ENCODE assay signal across 15 cellular contexts in the genomic region with DNA sequence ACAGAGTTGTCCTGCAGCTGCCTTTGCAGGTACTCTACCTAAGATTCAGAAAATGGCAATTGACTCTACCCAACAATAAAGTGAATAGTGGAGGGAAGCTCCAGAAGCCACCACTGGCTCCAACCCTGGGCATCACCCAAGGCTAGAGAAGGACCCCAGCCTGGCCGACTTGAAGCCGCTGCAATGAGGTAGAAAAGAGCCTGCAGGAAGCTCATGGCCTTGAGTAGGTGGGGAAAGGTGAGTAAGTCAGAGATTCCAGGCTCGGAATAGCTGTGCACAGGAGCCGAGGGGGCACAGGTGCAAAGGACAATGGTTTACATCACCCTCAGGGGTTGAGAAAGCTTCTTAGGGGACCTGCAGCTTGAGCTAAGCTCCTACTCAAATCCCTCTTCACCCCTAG.
A peak's percentile ranks its signal among the peaks of the same experiment; 100 is the strongest.
DNase-seq lines count a peak whose midpoint lies in the region; ATAC-seq, FAIRE-seq and TF ChIP-seq lines count a peak whose summit lies in the region.
"Had no signal": no experiment of that assay in that cellular context is flagged by ENCODE, and none has a peak within 500 bp of the region (broad histone marks: within the 10 kb centered on the region; RNA-seq: fewer than 3 reads in every experiment).

No MANE protein-coding gene starts in this region.

- H3K9me3 Mint-ChIP-seq in activated CD8-positive, alpha-beta memory T cell treated with anti-CD3 and anti-CD28 coated beads, Interleukin-2, amount 10 ng/mL, durations not matched to agents 7 days and 5 days (ENCODE audit: low read depth), result no peaks in the 10 kb centered on the region
- H3K9me3 Mint-ChIP-seq in stimulated activated naive B cell treated with anti-CD40 and anti-IgM and Interleukin-4, amounts not matched to agents 10 μg/mL and 1 μg/mL and 100 μg/mL, for 72 hours, result no peaks in the 10 kb centered on the region

- H3K9me3 ChIP-seq in T-helper 17 cell (ENCODE audit: control insufficient read depth, low read length, poor library complexity, severe bottlenecking), result no peaks in the 10 kb centered on the region
- H3K9me3 ChIP-seq in H1 (ENCODE audit: insufficient read depth in 2 of 2, low read depth in 1 of 2, low read length in 1 of 2), result no peaks in the 10 kb centered on the region
- H3K9me3 ChIP-seq: A549 had no signal

- 68% methylated on average over 4 of the region's 4 CpGs; no CpG with 5 or more reads in 1 of the 2 experiments for WGBS in H1 (ENCODE audit: extremely low coverage in 1 of 2, insufficient coverage in 1 of 2, insufficient read length in 1 of 2, insufficient replicate concordance in 2 of 2, low coverage in 1 of 2, low lambda C conversion rate in 2 of 2, missing lambda C conversion rate in 1 of 2), 2 experiments

- peaks cover 53% of the 10 kb centered on the region for H3K4me1 Mint-ChIP-seq in activated CD8-positive, alpha-beta memory T cell treated with anti-CD3 and anti-CD28 coated beads, Interleukin-2, amount 10 ng/mL, durations not matched to agents 7 days and 5 days
- H3K4me1 Mint-ChIP-seq in T-helper 17 cell, result peaks cover 32% of the 10 kb centered on the region
- H3K4me1 Mint-ChIP-seq in stimulated activated naive B cell treated with anti-CD40 and anti-IgM and Interleukin-4, amounts not matched to agents 10 μg/mL and 1 μg/mL and 100 μg/mL, for 72 hours, result peaks cover 7 to 8% of the 10 kb centered on the region in 2 donors

- CTCF ChIA-PET in activated CD8-positive, alpha-beta memory T cell treated with anti-CD3 and anti-CD28 coated beads, Interleukin-2, amount 10 ng/mL, durations not matched to agents 7 days and 5 days (lab: Charles Lee), result interaction anchor here (1.0 to 5.5 kb wide), 4 partner anchors 10 to 541 kb away, joined by 5 to 32 read pairs (median 8); no protein-coding TSS in a partner anchor
- CTCF ChIA-PET in H1 (lab: Charles Lee; ENCODE audit: partially characterized antibody), result interaction anchor here (0.5 to 2.3 kb wide), 7 partner anchors 9 to 104 kb away, joined by 3 to 8 read pairs (median 4); no protein-coding TSS in a partner anchor

- H2AFZ ChIP-seq in H1 (ENCODE audit: low read length), result no peak overlapping the region

- TF ChIP-seq EP300 in H1 (IDR thresholded peaks at IDR 0.05; ENCODE audit: borderline replicate concordance in 1 of 2, low read depth in 2 of 2, low read length in 2 of 2), result no peak

- no peak overlapping the region for H4K91ac ChIP-seq in H1 (replicated peaks; ENCODE audit: insufficient read length, low read length)

- no peak overlapping the region for H3K4me2 ChIP-seq in H1 (ENCODE audit: insufficient read depth in 1 of 2, low read depth in 2 of 2, low read length in 2 of 2)
- H3K4me2 ChIP-seq: A549 had no signal

- no peaks in the 10 kb centered on the region for H3K27me3 ChIP-seq in H1 (replicated peaks in 1 of 4; ENCODE audit: control insufficient read depth in 3 of 4, extremely low read depth in 1 of 4, insufficient read depth in 3 of 4, low read length in 3 of 4)

- POLR2A ChIA-PET in H1 (lab: Charles Lee; ENCODE audit: partially characterized antibody), result no interaction called here

- no peak for FAIRE-seq in H1 (lab: Jason Lieb, UNC)
- FAIRE-seq: A549 had no signal

- no peak overlapping the region for H4K8ac ChIP-seq in H1 (ENCODE audit: extremely low read depth, insufficient read depth, low read length)

- no peak for ATAC-seq in activated CD8-positive, alpha-beta memory T cell treated with anti-CD3 and anti-CD28 coated beads, Interleukin-2, amount 10 ng/mL, durations not matched to agents 7 days and 5 days
- ATAC-seq in T-helper 17 cell (no peak), GM21723 (IDR thresholded peaks at IDR 0.05; ENCODE audit: unreplicated experiment) (no peak), HG03378 (IDR thresholded peaks at IDR 0.05; ENCODE audit: unreplicated experiment) (no peak)
- ATAC-seq in stimulated activated naive B cell treated with anti-CD40 and anti-IgM and Interleukin-4, amounts not matched to agents 10 μg/mL and 1 μg/mL and 100 μg/mL, for 72 hours (replicated peaks), result no peak
- ATAC-seq: A549 had no signal

- DNase-seq in activated CD8-positive, alpha-beta memory T cell treated with anti-CD3 and anti-CD28 coated beads, Interleukin-2, amount 10 ng/mL, durations not matched to agents 7 days and 5 days, result no peak
- DNase-seq in activated CD8-positive, alpha-beta memory T cell treated with anti-CD3 and anti-CD28 coated beads, Interleukin-2, amount 50 U/mL, for 4 hours, result no peak
- DNase-seq in T-helper 17 cell (no peak), H1 (ENCODE audit: low read depth in 1 of 2, low spot score in 2 of 2) (no peak)
- DNase-seq in stimulated activated naive B cell treated with anti-CD40 and anti-IgM and Interleukin-4, amounts not matched to agents 10 μg/mL and 1 μg/mL and 100 μg/mL, for 72 hours, result no peak
- DNase-seq: KBM-7; NCI-H1048; NCI-H2107; NCI-H226; NCI-H526 treated with DMSO at 0.1 percent for 48 hours; NK-92 treated with Interleukin-12 subunit alpha and Interleukin-12 subunit beta, amount 100 ng/mL, for 24 hours had no signal

- no peak overlapping the region for H3K27ac ChIP-seq in H1 (ENCODE audit: low read depth, low read length)
- H3K27ac ChIP-seq: A549, RWPE1 had no signal

- 0 out of 2 replicates have a peak overlapping the region, but pooled peaks have one; percentile 36 for H2BK15ac ChIP-seq in H1 (ENCODE audit: low read length)

- TF ChIP-seq RAD21 in H1 (IDR thresholded peaks at IDR 0.05 in 1 of 2, conservative IDR thresholded peaks at IDR 0.05 in 1 of 2; ENCODE audit: low read depth in 2 of 2, low read length in 2 of 2), result no peak

- H3K4me3 Mint-ChIP-seq in activated CD8-positive, alpha-beta memory T cell treated with anti-CD3 and anti-CD28 coated beads, Interleukin-2, amount 10 ng/mL, durations not matched to agents 7 days and 5 days, result no peak overlapping the region
- no peak overlapping the region for H3K4me3 Mint-ChIP-seq in T-helper 17 cell
- H3K4me3 Mint-ChIP-seq in stimulated activated naive B cell treated with anti-CD40 and anti-IgM and Interleukin-4, amounts not matched to agents 10 μg/mL and 1 μg/mL and 100 μg/mL, for 72 hours, result no peak overlapping the region

- no peak overlapping the region for H3K56ac ChIP-seq in H1 (replicated peaks; ENCODE audit: insufficient read length, low read depth, low read length)

- H3K9ac ChIP-seq in H1 (replicated peaks in 1 of 4; ENCODE audit: extremely low read depth in 1 of 4, low read depth in 3 of 4, low read length in 3 of 4), result no peak overlapping the region

- no peaks in the 10 kb centered on the region for H3K79me1 ChIP-seq in H1 (ENCODE audit: low read depth, low read length)

- H3K36me3 Mint-ChIP-seq in activated CD8-positive, alpha-beta memory T cell treated with anti-CD3 and anti-CD28 coated beads, Interleukin-2, amount 10 ng/mL, durations not matched to agents 7 days and 5 days, result peaks cover 36% of the 10 kb centered on the region
- peaks cover 2% of the 10 kb centered on the region for H3K36me3 Mint-ChIP-seq in T-helper 17 cell (ENCODE audit: low read depth)
- no peaks in the 10 kb centered on the region for H3K36me3 Mint-ChIP-seq in stimulated activated naive B cell treated with anti-CD40 and anti-IgM and Interleukin-4, amounts not matched to agents 10 μg/mL and 1 μg/mL and 100 μg/mL, for 72 hours

- no peaks in the 10 kb centered on the region for H3K79me2 ChIP-seq in H1 (ENCODE audit: control insufficient read depth in 1 of 2, insufficient read depth in 2 of 2, low read length in 2 of 2)

- 0 out of 2 replicates have a peak overlapping the region, but pooled peaks have one; percentile 18 for H2BK5ac ChIP-seq in H1 (ENCODE audit: low read depth, low read length)

- H3K4me3 ChIP-seq in H1 (ENCODE audit: extremely low read depth in 1 of 4, insufficient read depth in 2 of 4, low read depth in 3 of 4, low read length in 4 of 4), result no peak overlapping the region
- H3K4me3 ChIP-seq: A549 had no signal

- no peaks in the 10 kb centered on the region for H3K36me3 ChIP-seq in H1 (ENCODE audit: control insufficient read depth in 2 of 4, insufficient read depth in 4 of 4, low read length in 3 of 4)

- H3K27ac Mint-ChIP-seq in activated CD8-positive, alpha-beta memory T cell treated with anti-CD3 and anti-CD28 coated beads, Interleukin-2, amount 10 ng/mL, durations not matched to agents 7 days and 5 days, result peak overlapping the region; percentile 63
- peak overlapping the region; percentile 91 for H3K27ac Mint-ChIP-seq in T-helper 17 cell
- no peak overlapping the region for H3K27ac Mint-ChIP-seq in stimulated activated naive B cell treated with anti-CD40 and anti-IgM and Interleukin-4, amounts not matched to agents 10 μg/mL and 1 μg/mL and 100 μg/mL, for 72 hours

- no peaks in the 10 kb centered on the region for H3K23me2 ChIP-seq in H1 (ENCODE audit: low read depth, low read length)

- H3K14ac ChIP-seq in H1 (ENCODE audit: insufficient read length), result no peak overlapping the region

- no peak overlapping the region for H3K18ac ChIP-seq in H1 (ENCODE audit: extremely low read depth, low read length)

- no peak overlapping the region for H2BK120ac ChIP-seq in H1 (replicated peaks; ENCODE audit: low read depth, low read length)

- H3K23ac ChIP-seq in H1 (ENCODE audit: insufficient read length), result no peak overlapping the region

- H3K4ac ChIP-seq in H1 (replicated peaks; ENCODE audit: insufficient read length, low read depth, low read length), result no peak overlapping the region

- H2BK12ac ChIP-seq in H1 (ENCODE audit: low read depth, low read length), result no peak overlapping the region

- TF ChIP-seq CTCF in H1 (IDR thresholded peaks at IDR 0.05; ENCODE audit: control extremely low read depth in 1 of 3, insufficient read depth in 1 of 3, low read depth in 1 of 3, low read length in 3 of 3), result no peak

- no peak overlapping the region for H2BK20ac ChIP-seq in H1 (ENCODE audit: low read length)

- TF ChIP-seq POLR2A in H1 (IDR thresholded peaks at IDR 0.05; ENCODE audit: control extremely low read depth in 1 of 2, low read depth in 2 of 2, low read length in 2 of 2), result no peak

- no peak overlapping the region for H2AK5ac ChIP-seq in H1 (ENCODE audit: low read depth, low read length)

- H3K4me1 ChIP-seq in H1 (replicated peaks in 1 of 4; ENCODE audit: control insufficient read depth in 3 of 4, insufficient read depth in 4 of 4, low read length in 3 of 4), result peaks cover 3 to 7% (median 6%) of the 10 kb centered on the region in 4 experiments; a peak in 4 of 7 replicates
- H3K4me1 ChIP-seq: A549 had no signal

- H4K5ac ChIP-seq in H1 (ENCODE audit: insufficient read length, low read depth, low read length), result no peak overlapping the region

- no peaks in the 10 kb centered on the region for H3K27me3 Mint-ChIP-seq in activated CD8-positive, alpha-beta memory T cell treated with anti-CD3 and anti-CD28 coated beads, Interleukin-2, amount 10 ng/mL, durations not matched to agents 7 days and 5 days
- H3K27me3 Mint-ChIP-seq in T-helper 17 cell, result no peaks in the 10 kb centered on the region
- peaks cover 5 to 7% of the 10 kb centered on the region in 2 donors for H3K27me3 Mint-ChIP-seq in stimulated activated naive B cell treated with anti-CD40 and anti-IgM and Interleukin-4, amounts not matched to agents 10 μg/mL and 1 μg/mL and 100 μg/mL, for 72 hours

- no peaks in the 10 kb centered on the region for H4K20me1 ChIP-seq in H1 (replicated peaks in 1 of 2; ENCODE audit: control insufficient read depth in 1 of 2, insufficient read depth in 2 of 2, low read length in 2 of 2)

TF ChIP-seq in H1, 55 proteins besides CTCF, POLR2A, EP300 and RAD21 (continues in another document):
- TF ChIP-seq GABPA (IDR thresholded peaks at IDR 0.05; ENCODE audit: borderline replicate concordance, insufficient read depth, low read length) (no peak), CHD1 (IDR thresholded peaks at IDR 0.05; ENCODE audit: low read depth, low read length) (no peak)
